ENCODE assay signal across 8 cellular contexts in the genomic region with DNA sequence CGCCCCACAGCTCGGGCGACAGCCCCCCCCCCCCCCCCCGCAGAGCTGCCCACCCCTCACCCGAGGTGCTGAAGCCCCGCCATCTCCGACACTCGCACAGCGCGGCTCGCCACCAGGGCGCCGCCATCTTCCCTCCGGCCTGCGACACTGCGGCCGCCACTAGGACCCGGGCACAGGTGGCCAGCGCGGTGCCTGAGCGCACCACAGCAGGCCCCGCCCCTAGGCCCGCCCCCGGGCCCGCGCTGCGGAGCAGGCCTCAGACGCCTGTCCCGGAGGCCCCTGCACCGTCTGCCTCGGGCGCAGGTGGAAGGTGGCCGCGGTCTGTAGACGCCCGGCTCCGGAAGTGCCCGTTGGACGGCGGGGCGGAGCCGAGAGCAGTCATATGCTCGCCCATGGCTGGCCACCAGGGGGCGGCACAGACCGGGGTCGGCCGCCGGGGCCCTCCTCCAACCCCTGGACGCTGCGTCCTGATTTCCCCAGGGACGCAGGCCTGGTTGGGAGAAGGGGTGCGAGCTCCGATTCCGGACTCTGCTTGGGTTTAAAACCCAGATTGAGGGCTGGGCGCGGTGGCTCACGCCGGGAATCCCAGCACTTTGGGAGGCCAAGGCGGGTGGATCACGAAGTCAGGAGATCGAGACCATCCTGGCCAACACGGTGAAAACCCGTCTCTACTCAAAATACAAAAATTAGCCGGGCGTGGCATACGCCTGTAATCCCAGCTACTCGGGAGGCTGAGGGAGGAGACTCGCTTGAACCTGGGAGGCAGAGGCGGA. TPM values are rescaled to one million over a fixed set of nuclear protein-coding genes. Genes with fewer than 3 reads are reported as not detected.
DNase-seq lines count a peak whose midpoint lies in the region; ATAC-seq and TF ChIP-seq lines count a peak whose summit lies in the region.

Gene MRPL38, minus strand, starts transcription at position 136 of the 773 bp plus-strand sequence. Its CDS starts 9 bp downstream, at position 127.

- CTCF ChIA-PET in CD4-positive, alpha-beta memory T cell (lab: Charles Lee; ENCODE audit: partially characterized antibody), result interaction anchor here (0.8 to 10.4 kb wide), 23 partner anchors 9 to 395 kb away, joined by 3 to 120 read pairs (median 4); partner anchors contain the start of genes CDK3, FBF1 and TRIM65
- CTCF ChIA-PET in activated CD4-positive, alpha-beta memory T cell treated with anti-CD3 and anti-CD28 coated beads, Interleukin-2, amount 10 ng/mL, durations not matched to agents 7 days and 5 days (lab: Charles Lee), result interaction anchor here (0.5 to 7.6 kb wide), 22 partner anchors 8 to 802 kb away, joined by 3 to 67 read pairs (median 4); partner anchors contain the start of genes CDK3, FBF1, TRIM65 and WBP2

- H3K36me3 Mint-ChIP-seq in CD4-positive, alpha-beta memory T cell, result peaks cover 0 to 24% of the 10 kb centered on the region in 2 donors
- H3K36me3 Mint-ChIP-seq in activated CD4-positive, alpha-beta memory T cell treated with anti-CD3 and anti-CD28 coated beads, Interleukin-2, amount 10 ng/mL, durations not matched to agents 7 days and 5 days (ENCODE audit: low read depth), result no peaks in the 10 kb centered on the region

- ATAC-seq in GM19438 (IDR thresholded peaks at IDR 0.05; ENCODE audit: low read depth, unreplicated experiment) (peak; percentile 96), lower lobe of right lung (peak; percentile 93 to 96)

- no peaks in the 10 kb centered on the region for H3K9me3 ChIP-seq in CD4-positive, alpha-beta memory T cell (ENCODE audit: control insufficient read depth in 1 of 2, low read length in 2 of 2)
- no peaks in the 10 kb centered on the region for H3K9me3 ChIP-seq in duodenal mucosa (ENCODE audit: control insufficient read depth in 1 of 2, low read length in 2 of 2)
- H3K9me3 ChIP-seq in lower lobe of right lung, result no peaks in the 10 kb centered on the region

- H3K27ac Mint-ChIP-seq in CD4-positive, alpha-beta memory T cell, result peak within 1 kb of the TSS; percentile 82 to 98 (median 94)
- H3K27ac Mint-ChIP-seq in activated CD4-positive, alpha-beta memory T cell treated with anti-CD3 and anti-CD28 coated beads, Interleukin-2, amount 10 ng/mL, durations not matched to agents 7 days and 5 days, result peak within 1 kb of the TSS; percentile 76

- H3K4me1 Mint-ChIP-seq in CD4-positive, alpha-beta memory T cell, result peaks cover 5 to 20% (median 9%) of the 10 kb centered on the region in 4 donors
- peaks cover 31% of the 10 kb centered on the region for H3K4me1 Mint-ChIP-seq in activated CD4-positive, alpha-beta memory T cell treated with anti-CD3 and anti-CD28 coated beads, Interleukin-2, amount 10 ng/mL, durations not matched to agents 7 days and 5 days

- peak within 1 kb of the TSS; percentile 57 to 61 for H3K4me3 ChIP-seq in CD4-positive, alpha-beta memory T cell (ENCODE audit: low read length in 2 of 2)
- H3K4me3 ChIP-seq in duodenal mucosa (ENCODE audit: low read depth in 1 of 2, low read length in 2 of 2), result peak within 1 kb of the TSS; percentile 63 to 85
- peak within 1 kb of the TSS; percentile 81 for H3K4me3 ChIP-seq in lower lobe of right lung

- H3K36me3 ChIP-seq in CD4-positive, alpha-beta memory T cell (ENCODE audit: insufficient read depth, low read length), result peaks cover 22% of the 10 kb centered on the region
- H3K36me3 ChIP-seq in duodenal mucosa (ENCODE audit: control insufficient read depth in 1 of 2, insufficient read depth in 2 of 2, low read length in 2 of 2), result peaks cover 13 to 25% of the 10 kb centered on the region in 2 donors
- H3K36me3 ChIP-seq in lower lobe of right lung, result peaks cover 36% of the 10 kb centered on the region

- DNase-seq in CD4-positive, alpha-beta memory T cell, result peak; percentile 93 to 98 (median 95)
- DNase-seq in HK-2 (ENCODE audit: unreplicated experiment) (peak; percentile 98), NCI-H82 treated with DMSO at 0.1 percent for 48 hours (lab: John Stamatoyannopoulos, UW; ENCODE audit: unreplicated experiment) (peak; percentile 86), lower lobe of right lung (peak; percentile 97)
- DNase-seq in activated CD4-positive, alpha-beta memory T cell treated with anti-CD3 and anti-CD28 coated beads, Interleukin-2, amount 10 ng/mL, durations not matched to agents 7 days and 5 days, result peak; percentile 98
- DNase-seq in stimulated activated CD4-positive, alpha-beta T cell treated with anti-CD3 and anti-CD28 coated beads, TNF-alpha, amount 100 ng/mL, for 24 hours (ENCODE audit: low read depth in 3 of 3), result peak; percentile 85 to 94 (median 86)

- intact Hi-C loops in CD4-positive, alpha-beta memory T cell (cut with micrococcal nuclease), result loop anchor here (1.0 to 10.0 kb wide), 8 partner anchors 9 to 448 kb away; partner anchors contain the start of genes ACOX1, FBF1, PRPSAP1 and TEN1
- intact Hi-C loops in lower lobe of right lung (cut with DNase I), result loop anchor here (10.0 kb wide), 1 partner anchor 100 kb away; the partner anchor contains the start of gene CDK3

- POLR2A ChIA-PET in CD4-positive, alpha-beta memory T cell (lab: Charles Lee; ENCODE audit: partially characterized antibody), result interaction anchor here (0.6 to 18.1 kb wide), 22 partner anchors 9 to 449 kb away, joined by 3 to 337 read pairs (median 5); partner anchors contain the start of genes FBF1, PRPSAP1, TRIM47 and TRIM65
- POLR2A ChIA-PET in activated CD4-positive, alpha-beta memory T cell treated with anti-CD3 and anti-CD28 coated beads, Interleukin-2, amount 10 ng/mL, durations not matched to agents 7 days and 5 days (lab: Charles Lee), result interaction anchor here (0.6 to 4.7 kb wide), 18 partner anchors 8 to 199 kb away, joined by 3 to 28 read pairs (median 4); partner anchors contain the start of genes EXOC7, FBF1, TRIM47 and TRIM65

- no peaks in the 10 kb centered on the region for H3K27me3 Mint-ChIP-seq in CD4-positive, alpha-beta memory T cell
- H3K27me3 Mint-ChIP-seq in activated CD4-positive, alpha-beta memory T cell treated with anti-CD3 and anti-CD28 coated beads, Interleukin-2, amount 10 ng/mL, durations not matched to agents 7 days and 5 days, result no peaks in the 10 kb centered on the region

- H3K4me3 Mint-ChIP-seq in CD4-positive, alpha-beta memory T cell, result peak within 1 kb of the TSS; percentile 88 to 93 (median 92)
- H3K4me3 Mint-ChIP-seq in activated CD4-positive, alpha-beta memory T cell treated with anti-CD3 and anti-CD28 coated beads, Interleukin-2, amount 10 ng/mL, durations not matched to agents 7 days and 5 days, result peak within 1 kb of the TSS; percentile 87

- peak within 1 kb of the TSS; percentile 74 for H3K27ac ChIP-seq in CD4-positive, alpha-beta memory T cell (ENCODE audit: low read depth, low read length)
- H3K27ac ChIP-seq in duodenal mucosa (ENCODE audit: low read depth, low read length), result peak within 1 kb of the TSS; percentile 87
- peak within 1 kb of the TSS; percentile 91 for H3K27ac ChIP-seq in lower lobe of right lung

- H3K27me3 ChIP-seq in CD4-positive, alpha-beta memory T cell (ENCODE audit: insufficient read depth, low read length), result no peaks in the 10 kb centered on the region
- H3K27me3 ChIP-seq in duodenal mucosa (ENCODE audit: control insufficient read depth in 1 of 2, insufficient read depth in 2 of 2, low read length in 2 of 2) (no peaks in the 10 kb centered on the region), lower lobe of right lung (ENCODE audit: low read depth) (no peaks in the 10 kb centered on the region)

- peak; percentile 99 for TF ChIP-seq CTCF in lower lobe of right lung (IDR thresholded peaks at IDR 0.05)

- no peaks in the 10 kb centered on the region for H3K9me3 Mint-ChIP-seq in CD4-positive, alpha-beta memory T cell
- H3K9me3 Mint-ChIP-seq in activated CD4-positive, alpha-beta memory T cell treated with anti-CD3 and anti-CD28 coated beads, Interleukin-2, amount 10 ng/mL, durations not matched to agents 7 days and 5 days, result no peaks in the 10 kb centered on the region

- peaks cover 17% of the 10 kb centered on the region for H3K4me1 ChIP-seq in CD4-positive, alpha-beta memory T cell (ENCODE audit: insufficient read depth, low read length)
- H3K4me1 ChIP-seq in duodenal mucosa (ENCODE audit: control insufficient read depth in 1 of 2, insufficient read depth in 2 of 2, low read length in 2 of 2) (peaks cover 16 to 21% of the 10 kb centered on the region in 2 donors), lower lobe of right lung (peaks cover 44% of the 10 kb centered on the region)

- peak within 1 kb of the TSS; percentile 56 to 74 for H3K9ac ChIP-seq in duodenal mucosa (ENCODE audit: low read depth in 1 of 2, low read length in 2 of 2)

RNA-seq across cellular contexts. Expression of gene MRPL38, which starts in this region (rescaled TPM):
- 100 to 1,000 TPM; 126 to 142 TPM for total RNA-seq in CD4-positive, alpha-beta memory T cell
- 10 to 100 TPM; 59.1 to 89.0 TPM for polyA plus RNA-seq in CD4-positive, alpha-beta memory T cell
- total RNA-seq in activated CD4-positive, alpha-beta memory T cell treated with anti-CD3 and anti-CD28 coated beads, Interleukin-2, amount 10 ng/mL, durations not matched to agents 7 days and 5 days, result 10 to 100 TPM; 79.9 to 85.0 TPM
- 68.9 TPM for total RNA-seq in lower lobe of right lung

Comparison
In these comparisons a context has a peak if more than half of its experiments do, and no peak if none do; other contexts are left out.
1. Peak in every context shown above with its lines: DNase-seq, ATAC-seq, H3K4me3 ChIP-seq and H3K27ac ChIP-seq.